8 cellular contexts compared by ENCODE assay signal in genomic region chr3:196867155-196867506, GRCh38. TPM values are rescaled to one million over a fixed set of nuclear protein-coding genes. Genes with fewer than 3 reads are reported as not detected.
DNase-seq lines count a peak whose midpoint lies in the region; ATAC-seq and TF ChIP-seq lines count a peak whose summit lies in the region.

No MANE protein-coding gene starts in this region.

- DNase-seq in stimulated activated naive CD8-positive, alpha-beta T cell treated with anti-CD3 and anti-CD28 coated beads, Interleukin-15, Interleukin-2, amounts not matched to agents 100 U/mL and 50 U/mL, for 24 hours, result no peak
- DNase-seq in lung (ENCODE audit: low spot score) (no peak), aorta (no peak), NCI-H2029 treated with DMSO at 0.1 percent for 48 hours (lab: John Stamatoyannopoulos, UW) (no peak), NCI-H82 treated with DMSO at 0.1 percent for 48 hours (lab: John Stamatoyannopoulos, UW; ENCODE audit: unreplicated experiment) (no peak)

- no peaks in the 10 kb centered on the region for H3K9me3 Mint-ChIP-seq in stimulated activated naive CD8-positive, alpha-beta T cell treated with anti-CD3 and anti-CD28 coated beads, Interleukin-15, Interleukin-2, amounts not matched to agents 100 ng/mL and 50 ng/mL, for 24 hours

- H3K27me3 ChIP-seq in lung (ENCODE audit: control insufficient read depth, insufficient read depth) (no peaks in the 10 kb centered on the region), aorta (ENCODE audit: control insufficient read depth in 1 of 2, insufficient read depth in 2 of 2, low read length in 1 of 2) (no peaks in the 10 kb centered on the region)

- peak overlapping the region; percentile 92 for H3K27ac Mint-ChIP-seq in stimulated activated naive CD8-positive, alpha-beta T cell treated with anti-CD3 and anti-CD28 coated beads, Interleukin-15, Interleukin-2, amounts not matched to agents 100 ng/mL and 50 ng/mL, for 24 hours

- intact Hi-C loops in aorta (cut with DNase I), result loop anchor here in 1 of 2 donors (5.0 kb wide), 1 partner anchor 75 kb away; the partner anchor contains the start of gene NCBP2

- TF ChIP-seq CTCF in lung (IDR thresholded peaks at IDR 0.05; ENCODE audit: control extremely low read depth, extremely low read depth), result no peak

- H3K27me3 Mint-ChIP-seq in stimulated activated naive CD8-positive, alpha-beta T cell treated with anti-CD3 and anti-CD28 coated beads, Interleukin-15, Interleukin-2, amounts not matched to agents 100 ng/mL and 50 ng/mL, for 24 hours, result no peaks in the 10 kb centered on the region

- H3K4me3 Mint-ChIP-seq in stimulated activated naive CD8-positive, alpha-beta T cell treated with anti-CD3 and anti-CD28 coated beads, Interleukin-15, Interleukin-2, amounts not matched to agents 100 ng/mL and 50 ng/mL, for 24 hours, result peak overlapping the region; percentile 88

- 31 to 45% methylated on average over 6 of the region's 6 CpGs for WGBS in lung, 2 donors
- WGBS in aorta, 2 donors, result 37 to 44% methylated on average over 6 of the region's 6 CpGs

- no peak overlapping the region for H3K4me3 ChIP-seq in lung
- peak overlapping the region; percentile 17 to 75 for H3K4me3 ChIP-seq in aorta (ENCODE audit: low read length in 2 of 2)

- H3K36me3 Mint-ChIP-seq in stimulated activated naive CD8-positive, alpha-beta T cell treated with anti-CD3 and anti-CD28 coated beads, Interleukin-15, Interleukin-2, amounts not matched to agents 100 ng/mL and 50 ng/mL, for 24 hours (ENCODE audit: low read depth), result peaks cover 8% of the 10 kb centered on the region

- ATAC-seq in stimulated activated naive CD8-positive, alpha-beta T cell treated with anti-CD3 and anti-CD28 coated beads, Interleukin-15, Interleukin-2, amounts not matched to agents 100 U/mL and 50 U/mL, for 24 hours, result no peak
- ATAC-seq in lung (ENCODE audit: insufficient read depth, low FRiP score), result no peak
- peak; percentile 3 for ATAC-seq in aorta (ENCODE audit: low FRiP score)
- ATAC-seq in GM19035 (IDR thresholded peaks at IDR 0.05; ENCODE audit: unreplicated experiment), result no peak

- peaks cover 8 to 10% of the 10 kb centered on the region in 2 donors for H3K4me1 ChIP-seq in lung (ENCODE audit: control insufficient read depth in 2 of 2, insufficient read depth in 2 of 2, low read length in 2 of 2)
- H3K4me1 ChIP-seq in aorta (ENCODE audit: control insufficient read depth in 1 of 2, insufficient read depth in 2 of 2, low read length in 2 of 2), result no peaks in the 10 kb centered on the region

- H3K4me1 Mint-ChIP-seq in stimulated activated naive CD8-positive, alpha-beta T cell treated with anti-CD3 and anti-CD28 coated beads, Interleukin-15, Interleukin-2, amounts not matched to agents 100 ng/mL and 50 ng/mL, for 24 hours (ENCODE audit: low read depth), result peaks cover 27% of the 10 kb centered on the region

- H3K36me3 ChIP-seq in lung (ENCODE audit: control insufficient read depth in 2 of 2, insufficient read depth in 2 of 2, low read length in 2 of 2) (no peaks in the 10 kb centered on the region), aorta (ENCODE audit: control insufficient read depth in 1 of 2, insufficient read depth in 2 of 2, low read length in 1 of 2) (no peaks in the 10 kb centered on the region)

- H3K9me3 ChIP-seq in lung (ENCODE audit: control insufficient read depth in 2 of 2, insufficient read depth in 1 of 2, low read length in 1 of 2) (no peaks in the 10 kb centered on the region), aorta (ENCODE audit: control insufficient read depth, low read length) (no peaks in the 10 kb centered on the region)

- H3K27ac ChIP-seq in angular gyrus (ENCODE audit: low read depth, low read length) (peak overlapping the region; percentile 98), lung (ENCODE audit: low read depth in 1 of 2, low read length in 1 of 2) (peak overlapping the region; percentile 84 to 96), aorta (ENCODE audit: low read depth in 1 of 2, low read length in 2 of 2) (peak overlapping the region; percentile 23 to 89)

RNA-seq across cellular contexts. Expression of gene SENP5, which starts 0.6 kb away (rescaled TPM):
- total RNA-seq in lung, result 10 to 100 TPM; 26.6 to 55.7 TPM
- polyA plus RNA-seq in lung, result 10 to 100 TPM in 1 of 2 donors, 1 to 10 TPM in 1; 7.7 to 10.8 TPM
- total RNA-seq in aorta, result 10 to 100 TPM; 40.3 to 42.8 TPM
- polyA plus RNA-seq in aorta, result 10 to 100 TPM in 1 of 2 donors, 1 to 10 TPM in 1; 4.9 to 12.7 TPM
